1 cellular context compared by ENCODE assay signal in the genomic region with DNA sequence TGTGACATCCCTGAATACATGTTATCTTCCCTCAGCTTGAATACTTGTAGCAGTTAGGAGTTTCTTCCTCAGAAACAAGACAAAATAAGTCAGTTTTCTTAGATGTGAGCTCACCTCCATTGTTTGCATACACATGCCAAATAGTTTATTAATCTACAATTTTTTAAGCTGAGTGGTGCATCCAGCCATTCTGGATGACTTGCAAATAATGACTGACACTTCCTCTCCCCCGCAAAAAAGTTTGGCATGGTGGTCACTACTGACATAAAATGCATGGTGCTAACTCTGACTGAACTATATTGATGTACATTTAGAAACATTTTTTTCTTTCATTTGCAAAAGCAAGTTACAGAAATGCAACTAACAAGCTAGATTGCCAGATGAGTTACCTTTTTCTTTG.
TF ChIP-seq lines count a peak whose summit lies in the region.

No MANE protein-coding gene starts in this region.

TF ChIP-seq in WTC11, 78 proteins besides CTCF, POLR2A, EP300 and RAD21 (continued from another document):
- TF ChIP-seq, protein P1, sequence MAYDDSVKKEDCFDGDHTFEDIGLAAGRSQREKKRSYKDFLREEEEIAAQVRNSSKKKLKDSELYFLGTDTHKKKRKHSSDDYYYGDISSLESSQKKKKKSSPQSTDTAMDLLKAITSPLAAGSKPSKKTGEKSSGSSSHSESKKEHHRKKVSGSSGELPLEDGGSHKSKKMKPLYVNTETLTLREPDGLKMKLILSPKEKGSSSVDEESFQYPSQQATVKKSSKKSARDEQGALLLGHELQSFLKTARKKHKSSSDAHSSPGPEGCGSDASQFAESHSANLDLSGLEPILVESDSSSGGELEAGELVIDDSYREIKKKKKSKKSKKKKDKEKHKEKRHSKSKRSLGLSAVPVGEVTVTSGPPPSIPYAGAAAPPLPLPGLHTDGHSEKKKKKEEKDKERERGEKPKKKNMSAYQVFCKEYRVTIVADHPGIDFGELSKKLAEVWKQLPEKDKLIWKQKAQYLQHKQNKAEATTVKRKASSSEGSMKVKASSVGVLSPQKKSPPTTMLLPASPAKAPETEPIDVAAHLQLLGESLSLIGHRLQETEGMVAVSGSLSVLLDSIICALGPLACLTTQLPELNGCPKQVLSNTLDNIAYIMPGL (CRISPR knock-in tag; IDR thresholded peaks at IDR 0.05): no peak
- TF ChIP-seq, protein P2, sequence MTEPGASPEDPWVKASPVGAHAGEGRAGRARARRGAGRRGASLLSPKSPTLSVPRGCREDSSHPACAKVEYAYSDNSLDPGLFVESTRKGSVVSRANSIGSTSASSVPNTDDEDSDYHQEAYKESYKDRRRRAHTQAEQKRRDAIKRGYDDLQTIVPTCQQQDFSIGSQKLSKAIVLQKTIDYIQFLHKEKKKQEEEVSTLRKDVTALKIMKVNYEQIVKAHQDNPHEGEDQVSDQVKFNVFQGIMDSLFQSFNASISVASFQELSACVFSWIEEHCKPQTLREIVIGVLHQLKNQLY (CRISPR knock-in tag; IDR thresholded peaks at IDR 0.05): no peak
